8 cellular contexts compared by ENCODE assay signal in the genomic region with DNA sequence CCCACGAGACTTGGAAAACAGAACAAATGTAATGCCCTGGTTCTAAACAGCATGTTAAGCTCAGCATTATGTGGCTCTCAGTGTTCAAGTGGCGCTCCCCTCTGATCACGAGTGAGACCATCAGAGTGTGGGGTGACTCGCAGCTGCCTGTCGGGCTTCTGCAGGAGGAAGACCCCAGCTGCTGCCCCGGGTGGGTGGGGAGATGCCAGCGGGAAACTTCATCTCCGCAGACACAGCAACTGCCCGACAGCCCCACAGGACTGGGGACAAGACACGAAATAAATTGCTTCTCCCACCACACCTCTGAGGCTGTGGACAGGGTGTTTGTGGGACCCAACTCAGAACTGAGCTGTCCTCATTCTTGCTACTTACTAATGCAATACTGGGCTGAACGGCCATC.
"Had no signal": no experiment of that assay in that cellular context is flagged by ENCODE, and none has a peak within 500 bp of the region (broad histone marks: within the 10 kb centered on the region; RNA-seq: fewer than 3 reads in every experiment).

No MANE protein-coding gene starts in this region.

- H3K4me1 ChIP-seq: HAP-1 had no signal

- FAIRE-seq: H1, H54, K562 had no signal

- ATAC-seq: GM23338, HCT116, K562 had no signal

- H3K4me3 ChIP-seq: GM23338, HAP-1, K562 had no signal

- H3K36me3 ChIP-seq: HAP-1 had no signal

- H3K4me2 ChIP-seq: GM23338 had no signal

- DNase-seq: HFFc6, IMR-90 had no signal

- H3K9me3 ChIP-seq: HAP-1 had no signal

- H2AFZ ChIP-seq: GM23338 had no signal
